ENCODE assay signal across 8 cellular contexts in the genomic region with DNA sequence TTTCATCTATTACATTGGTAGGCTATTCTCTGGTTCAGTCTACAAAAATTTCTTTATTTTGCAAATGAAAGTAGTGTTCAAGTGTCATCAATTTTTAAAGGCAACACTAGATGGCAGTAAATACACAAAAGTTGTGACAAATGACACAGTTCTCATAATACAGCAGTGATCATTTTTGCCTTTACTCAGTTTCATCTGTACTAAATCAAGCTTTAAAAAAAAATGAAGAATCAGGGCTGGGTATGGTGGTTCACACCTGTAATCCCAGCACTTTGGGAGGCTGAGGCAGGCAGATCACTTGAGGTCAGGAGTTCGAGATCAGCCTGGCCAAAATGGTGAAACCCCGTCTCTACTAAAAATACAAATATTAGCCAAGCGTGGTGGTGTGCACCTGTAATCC.
DNase-seq lines count a peak whose midpoint lies in the region; ATAC-seq and TF ChIP-seq lines count a peak whose summit lies in the region.
"Not testable (repeated sequence)": the region's sequence is repeated elsewhere in the genome, so short reads cannot be mapped to it uniquely, and the experiment has no call there.

No MANE protein-coding gene starts in this region.

- peaks cover 14% of the 10 kb centered on the region for H3K36me3 Mint-ChIP-seq in nephron (ENCODE audit: low read depth)

- not testable (repeated sequence) for TF ChIP-seq POLR2A in vagina (IDR thresholded peaks at IDR 0.05)

- peak; percentile 34 for DNase-seq in DMS79 treated with DMSO at 0.1 percent for 48 hours (lab: John Stamatoyannopoulos, UW)
- peak; percentile 45 for DNase-seq in HT-29 (ENCODE audit: low spot score)
- DNase-seq in NCI-H2196 treated with DMSO at 0.1 percent for 48 hours (lab: John Stamatoyannopoulos, UW; ENCODE audit: unreplicated experiment): peak; percentile 17
- DNase-seq in central memory CD4-positive, alpha-beta T cell: peak; percentile 37
- not testable (repeated sequence) for DNase-seq in left cardiac atrium; vagina (ENCODE audit: extremely low spot score in 2 of 2)

- not testable (repeated sequence) for H3K27me3 Mint-ChIP-seq in nephron (ENCODE audit: low read depth)

- not testable (repeated sequence) for H3K4me3 Mint-ChIP-seq in nephron

- not testable (repeated sequence) for H3K9me3 ChIP-seq in vagina

- ATAC-seq in SK-N-SH treated with all-trans-retinoic acid at 6 μM for 48 hours: peak; percentile 85
- peak; percentile 54 to 61 for ATAC-seq in left cardiac atrium

- H3K9me3 Mint-ChIP-seq in nephron: not testable (repeated sequence)

- not testable (repeated sequence) for H3K36me3 ChIP-seq in vagina

- not testable (repeated sequence) for H3K4me1 ChIP-seq in vagina

- H3K4me3 ChIP-seq in vagina: not testable (repeated sequence)

- H3K27ac ChIP-seq in vagina: not testable (repeated sequence)

- H3K27me3 ChIP-seq in vagina: not testable (repeated sequence)

- H3K27ac Mint-ChIP-seq in nephron: not testable (repeated sequence)

- intact Hi-C loops in left cardiac atrium (cut with DNase I) (loop anchor here (5.0 to 10.0 kb wide), 4 partner anchors 221 to 691 kb away; no protein-coding TSS in a partner anchor), vagina (cut with DNase I) (loop anchor here (10.0 kb wide), 1 partner anchor 651 kb away; no protein-coding TSS in a partner anchor)

- not testable (repeated sequence) for H3K4me1 Mint-ChIP-seq in nephron

- TF ChIP-seq CTCF in nephron (IDR thresholded peaks at IDR 0.05; ENCODE audit: unreplicated experiment in 3 of 3) (peak; percentile 56 to 70 (median 60)), vagina (IDR thresholded peaks at IDR 0.05) (peak; percentile 21 to 56 (median 49))
